8 cellular contexts compared by ENCODE assay signal in the genomic region with DNA sequence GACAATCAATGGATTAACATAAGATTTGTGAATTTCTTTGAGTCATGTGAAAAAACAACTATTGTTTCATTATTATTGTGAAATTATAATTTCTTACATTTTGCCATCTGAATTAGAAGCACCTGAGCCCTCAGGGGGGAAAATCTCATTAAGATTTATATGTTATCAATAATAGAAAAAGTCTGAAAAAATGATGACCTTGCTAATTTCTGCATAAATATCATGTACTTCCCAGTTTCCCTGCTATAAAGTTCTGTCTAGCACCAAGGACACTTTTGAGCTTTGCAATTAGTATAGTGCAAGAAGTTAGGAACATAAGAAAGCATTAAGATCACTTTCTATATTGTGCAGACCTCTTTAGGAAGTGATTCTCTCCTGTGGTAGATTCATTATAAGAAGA.
"Had no signal": no experiment of that assay in that cellular context is flagged by ENCODE, and none has a peak within 500 bp of the region (broad histone marks: within the 10 kb centered on the region; RNA-seq: fewer than 3 reads in every experiment).

No MANE protein-coding gene starts in this region.

- FAIRE-seq: H54, HTR-8/SVneo, K562 had no signal

- H3K9ac ChIP-seq: GM23248 had no signal

- DNase-seq: GM23248, GOT3, H9, HCEC 1CT, KG1 had no signal

- ATAC-seq: K562 had no signal

- H2AFZ ChIP-seq: GM23248 had no signal

- H3K4me3 ChIP-seq: GM23248, K562 had no signal

- H3K27ac ChIP-seq: GM23248 had no signal
